ENCODE assay signal across 14 cellular contexts in the genomic region with DNA sequence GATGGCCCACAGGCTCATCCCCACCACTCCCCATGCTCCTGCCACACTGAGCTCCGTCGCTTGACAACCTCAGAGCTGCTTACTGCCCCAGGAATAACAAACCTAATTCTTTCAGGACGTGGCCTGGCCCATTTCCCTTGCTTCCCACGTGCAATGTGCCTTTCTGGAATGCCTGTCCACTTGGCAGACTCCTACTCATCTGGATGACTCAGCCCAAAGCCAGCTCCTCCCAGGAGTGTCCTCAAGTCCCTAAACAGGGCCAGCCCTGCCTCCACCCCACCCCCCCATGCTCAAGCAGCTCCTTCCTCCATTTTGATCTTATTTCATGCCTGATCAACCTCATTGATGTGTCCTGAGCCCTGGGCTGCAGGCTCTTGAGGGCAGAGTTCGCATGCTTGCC.
A peak's percentile ranks its signal among the peaks of the same experiment; 100 is the strongest.
DNase-seq lines count a peak whose midpoint lies in the region; ATAC-seq and TF ChIP-seq lines count a peak whose summit lies in the region.
"Had no signal": no experiment of that assay in that cellular context is flagged by ENCODE, and none has a peak within 500 bp of the region (broad histone marks: within the 10 kb centered on the region; RNA-seq: fewer than 3 reads in every experiment).

No MANE protein-coding gene starts in this region.

- H3K36me3 ChIP-seq in MG63 (no peaks in the 10 kb centered on the region), endodermal cell (ENCODE audit: control insufficient read depth, insufficient read depth, low read length) (no peaks in the 10 kb centered on the region)
- H3K36me3 ChIP-seq in effector memory CD4-positive, alpha-beta T cell (ENCODE audit: control insufficient read depth, insufficient read depth, low read length), result no peaks in the 10 kb centered on the region
- H3K36me3 ChIP-seq: breast epithelium had no signal

- H3K4me3 Mint-ChIP-seq in endodermal cell, result no peak overlapping the region
- H3K4me3 Mint-ChIP-seq: activated CD4-positive, alpha-beta T cell treated with anti-CD3 and anti-CD28 coated beads for 36 hours had no signal

- H3K4me1 ChIP-seq in endodermal cell (ENCODE audit: control insufficient read depth, insufficient read depth, low read length), result no peaks in the 10 kb centered on the region
- H3K4me1 ChIP-seq in effector memory CD4-positive, alpha-beta T cell (ENCODE audit: control insufficient read depth, insufficient read depth, low read length, poor library complexity, severe bottlenecking), result no peaks in the 10 kb centered on the region
- H3K4me1 ChIP-seq: breast epithelium had no signal

- WGBS in endodermal cell (ENCODE audit: insufficient coverage in 1 of 2, insufficient read length in 1 of 2), 2 experiments, result 83 to 98% methylated on average over 4 to 5 of the region's 5 CpGs

- no peaks in the 10 kb centered on the region for H3K4me1 Mint-ChIP-seq in endodermal cell
- H3K4me1 Mint-ChIP-seq: activated CD4-positive, alpha-beta T cell treated with anti-CD3 and anti-CD28 coated beads for 36 hours had no signal

- no peak overlapping the region for H3K27ac ChIP-seq in endodermal cell (ENCODE audit: low read depth, low read length)
- no peak overlapping the region for H3K27ac ChIP-seq in effector memory CD4-positive, alpha-beta T cell (ENCODE audit: insufficient read depth, low read length, poor library complexity, severe bottlenecking)
- H3K27ac ChIP-seq: breast epithelium had no signal

- H3K27ac Mint-ChIP-seq in endodermal cell, result no peak overlapping the region
- H3K27ac Mint-ChIP-seq: activated CD4-positive, alpha-beta T cell treated with anti-CD3 and anti-CD28 coated beads for 36 hours had no signal

- H3K36me3 Mint-ChIP-seq in endodermal cell (ENCODE audit: low read depth), result no peaks in the 10 kb centered on the region

- no peak overlapping the region for H3K9ac ChIP-seq in endodermal cell (ENCODE audit: extremely low read depth, low read length, poor library complexity, severe bottlenecking)

- H3K27me3 Mint-ChIP-seq in endodermal cell (ENCODE audit: insufficient read depth), result peaks cover 5% of the 10 kb centered on the region

- ATAC-seq in HG03025 (IDR thresholded peaks at IDR 0.05; ENCODE audit: low FRiP score, unreplicated experiment), result no peak
- ATAC-seq: activated CD4-positive, alpha-beta T cell treated with anti-CD3 and anti-CD28 coated beads for 36 hours; SK-N-SH treated with all-trans-retinoic acid at 6 μM for 48 hours had no signal

- TF ChIP-seq CTCF in AG10803 (conservative IDR thresholded peaks at IDR 0.05; ENCODE audit: low read length) (no peak), endodermal cell (conservative IDR thresholded peaks at IDR 0.05) (no peak)

- H3K9me3 ChIP-seq in MG63 (no peaks in the 10 kb centered on the region), endodermal cell (ENCODE audit: control insufficient read depth, low read length) (no peaks in the 10 kb centered on the region)
- no peaks in the 10 kb centered on the region for H3K9me3 ChIP-seq in effector memory CD4-positive, alpha-beta T cell (ENCODE audit: control insufficient read depth, low read length)
- H3K9me3 ChIP-seq: breast epithelium had no signal

- H3K4me3 ChIP-seq in AG10803 (ENCODE audit: low read length), result no peak overlapping the region
- H3K4me3 ChIP-seq in MG63, result no peak overlapping the region
- H3K4me3 ChIP-seq in endodermal cell (ENCODE audit: low read length), result no peak overlapping the region
- no peak overlapping the region for H3K4me3 ChIP-seq in effector memory CD4-positive, alpha-beta T cell (ENCODE audit: insufficient read depth, low read depth, low read length, poor library complexity, severe bottlenecking)
- H3K4me3 ChIP-seq: breast epithelium had no signal

- DNase-seq in AG10803 (ENCODE audit: low read depth) (peak; percentile 6), MG63 (peak; percentile 81), endodermal cell (peak; percentile 40), mucosa of gallbladder (ENCODE audit: low spot score) (peak; percentile 45), NCI-H2227 treated with DMSO at 0.1 percent for 48 hours (lab: John Stamatoyannopoulos, UW) (no peak)
- DNase-seq in effector memory CD4-positive, alpha-beta T cell, result no peak
- no peak for DNase-seq in stimulated activated CD4-positive, alpha-beta T cell treated with anti-CD3 and anti-CD28 coated beads, Interleukin-4, amount 100 ng/mL, for 24 hours
- DNase-seq: activated CD4-positive, alpha-beta T cell treated with anti-CD3 and anti-CD28 coated beads for 36 hours; foreskin melanocyte; NCI-H748 treated with DMSO at 0.1 percent for 48 hours; retina had no signal

- H3K27me3 ChIP-seq in MG63 (no peaks in the 10 kb centered on the region), endodermal cell (ENCODE audit: control insufficient read depth, insufficient read depth, low read length, poor library complexity, severe bottlenecking) (no peaks in the 10 kb centered on the region)
- no peaks in the 10 kb centered on the region for H3K27me3 ChIP-seq in effector memory CD4-positive, alpha-beta T cell (replicated peaks; ENCODE audit: control insufficient read depth, insufficient read depth, low read length, poor library complexity, severe bottlenecking)
- H3K27me3 ChIP-seq: breast epithelium had no signal

- H3K9me3 Mint-ChIP-seq in endodermal cell, result no peaks in the 10 kb centered on the region

Comparison
In these comparisons a context has a peak if more than half of its experiments do, and no peak if none do; other contexts are left out.
1. DNase-seq: peak in AG10803 (single experiment), MG63 (single experiment), endodermal cell (single experiment) and mucosa of gallbladder (single experiment); none in effector memory CD4-positive, alpha-beta T cell (0 of 3), stimulated activated CD4-positive, alpha-beta T cell treated with anti-CD3 and anti-CD28 coated beads, Interleukin-4, amount 100 ng/mL, for 24 hours (single experiment) and NCI-H2227 treated with DMSO at 0.1 percent for 48 hours (single experiment).